Comparison of ENCODE assay signal across 9 cellular contexts in genomic region chr16:66315210-66315825, GRCh38. TPM values are rescaled to one million over a fixed set of nuclear protein-coding genes. Genes with fewer than 3 reads are reported as not detected.
DNase-seq lines count a peak whose midpoint lies in the region; ATAC-seq, FAIRE-seq and TF ChIP-seq lines count a peak whose summit lies in the region.
"Had no signal": no experiment of that assay in that cellular context is flagged by ENCODE, and none has a peak within 500 bp of the region (broad histone marks: within the 10 kb centered on the region; RNA-seq: fewer than 3 reads in every experiment).

No MANE protein-coding gene starts in this region.

- H3K9ac ChIP-seq in OCI-LY1 (ENCODE audit: low read length), result no peak overlapping the region
- H3K9ac ChIP-seq in fibroblast of lung (ENCODE audit: insufficient read depth, low read length), result no peak overlapping the region
- no peak overlapping the region for H3K9ac ChIP-seq in neural cell (ENCODE audit: low read length)

- no peak overlapping the region for H3K4me3 ChIP-seq in OCI-LY1 (ENCODE audit: low read depth, low read length, poor library complexity, severe bottlenecking)
- no peak overlapping the region for H3K4me3 ChIP-seq in fibroblast of lung (replicated peaks in 1 of 4; ENCODE audit: control extremely low read depth in 1 of 4, insufficient read depth in 1 of 4, low read depth in 3 of 4, low read length in 4 of 4)
- H3K4me3 ChIP-seq in neural cell (ENCODE audit: low read length), result no peak overlapping the region

- DNase-seq in DMS153 (lab: John Stamatoyannopoulos, UW), result peak; percentile 67
- DNase-seq in HTR-8/SVneo (ENCODE audit: insufficient read length, low spot score), result peak; percentile 89
- DNase-seq in activated T-cell treated with anti-CD3 and anti-CD28 coated beads for 48 hours (ENCODE audit: low read depth), result peak; percentile 11
- DNase-seq in fibroblast of lung (ENCODE audit: low read depth in 2 of 2), result peak; percentile 59 to 77
- DNase-seq in superior temporal gyrus (ENCODE audit: extremely low spot score), result peak; percentile 91

- TF ChIP-seq CTCF in OCI-LY1 (IDR thresholded peaks at IDR 0.05; ENCODE audit: low read length) (peak; percentile 93), fibroblast of lung (conservative IDR thresholded peaks at IDR 0.05 in 1 of 2, IDR thresholded peaks at IDR 0.05 in 1 of 2; ENCODE audit: low read depth in 1 of 2, low read length in 2 of 2) (peak; percentile 98 to 99), neural cell (IDR thresholded peaks at IDR 0.05; ENCODE audit: poor library complexity, severe bottlenecking) (peak; percentile 90)

- H3K36me3 ChIP-seq in OCI-LY1 (ENCODE audit: insufficient read depth, low read length) (no peaks in the 10 kb centered on the region), fibroblast of lung (ENCODE audit: control insufficient read depth, insufficient read depth, low read length) (no peaks in the 10 kb centered on the region), neural cell (ENCODE audit: insufficient read depth, low read length) (no peaks in the 10 kb centered on the region)

- H3K9me3 ChIP-seq in OCI-LY1 (ENCODE audit: low read length) (no peaks in the 10 kb centered on the region), fibroblast of lung (ENCODE audit: control insufficient read depth, insufficient read depth, low read depth, low read length) (no peaks in the 10 kb centered on the region), neural cell (ENCODE audit: low read length) (no peaks in the 10 kb centered on the region)

- H2AFZ ChIP-seq in OCI-LY1 (ENCODE audit: low read length), result no peak overlapping the region
- H2AFZ ChIP-seq in fibroblast of lung (ENCODE audit: low read length), result peak overlapping the region; percentile 60
- H2AFZ ChIP-seq in neural cell (ENCODE audit: low read depth, low read length), result no peak overlapping the region

- H4K20me1 ChIP-seq in OCI-LY1 (ENCODE audit: insufficient read depth, low read length), result no peaks in the 10 kb centered on the region
- H4K20me1 ChIP-seq in fibroblast of lung (ENCODE audit: control insufficient read depth, extremely low read depth, insufficient read depth, low read length), result no peaks in the 10 kb centered on the region
- H4K20me1 ChIP-seq in neural cell (ENCODE audit: insufficient read depth), result no peaks in the 10 kb centered on the region

- peak; percentile 88 for TF ChIP-seq RAD21 in neural cell (conservative IDR thresholded peaks at IDR 0.05)

- no peak for TF ChIP-seq EP300 in neural cell (conservative IDR thresholded peaks at IDR 0.05; ENCODE audit: poor library complexity, severe bottlenecking)

- H3K27ac ChIP-seq in OCI-LY1 (ENCODE audit: low read depth, low read length, poor library complexity, severe bottlenecking), result no peak overlapping the region
- no peak overlapping the region for H3K27ac ChIP-seq in fibroblast of lung (ENCODE audit: insufficient read depth, low read length)
- no peak overlapping the region for H3K27ac ChIP-seq in neural cell (ENCODE audit: low read length)
- H3K27ac ChIP-seq: epithelial cell of prostate had no signal

- H3K9me2 ChIP-seq in OCI-LY1 (ENCODE audit: low read depth, low read length), result no peaks in the 10 kb centered on the region
- no peaks in the 10 kb centered on the region for H3K9me2 ChIP-seq in neural cell (ENCODE audit: insufficient read depth, low read length)

- ATAC-seq in GM21447 (IDR thresholded peaks at IDR 0.05; ENCODE audit: unreplicated experiment), result peak; percentile 90

- H3K27me3 ChIP-seq in OCI-LY1 (ENCODE audit: insufficient read depth, low read length) (no peaks in the 10 kb centered on the region), fibroblast of lung (ENCODE audit: control insufficient read depth, insufficient read depth, low read length) (peaks cover 2% of the 10 kb centered on the region), neural cell (ENCODE audit: insufficient read depth, low read depth, low read length) (no peaks in the 10 kb centered on the region)

- no peak overlapping the region for H3K4me2 ChIP-seq in OCI-LY1 (ENCODE audit: low read length)
- H3K4me2 ChIP-seq in fibroblast of lung (ENCODE audit: extremely low read depth, insufficient read depth, low read length), result no peak overlapping the region
- H3K4me2 ChIP-seq in neural cell (ENCODE audit: low read length), result no peak overlapping the region

- FAIRE-seq in HTR-8/SVneo (lab: Jason Lieb, UNC), result no peak

- H3K4me1 ChIP-seq in OCI-LY1 (ENCODE audit: insufficient read depth, low read length, severe bottlenecking) (no peaks in the 10 kb centered on the region), fibroblast of lung (ENCODE audit: control insufficient read depth, extremely low read depth, insufficient read depth, low read length) (peaks cover 2% of the 10 kb centered on the region)

- no peaks in the 10 kb centered on the region for H3K79me2 ChIP-seq in OCI-LY1 (ENCODE audit: insufficient read depth, low read length)
- H3K79me2 ChIP-seq in fibroblast of lung (ENCODE audit: control insufficient read depth, insufficient read depth, low read length), result no peaks in the 10 kb centered on the region
- H3K79me2 ChIP-seq in neural cell (replicated peaks; ENCODE audit: insufficient read depth, low read length), result no peaks in the 10 kb centered on the region

- H3F3A ChIP-seq in OCI-LY1 (ENCODE audit: insufficient read depth, low read length) (no peaks in the 10 kb centered on the region), neural cell (ENCODE audit: insufficient read depth, low read length, poor library complexity, severe bottlenecking) (no peaks in the 10 kb centered on the region)

TF ChIP-seq in neural cell, 6 proteins besides CTCF, POLR2A, EP300 and RAD21:
- TF ChIP-seq SMC3 (conservative IDR thresholded peaks at IDR 0.05; ENCODE audit: poor library complexity) (peak; percentile 84), TAF1 (IDR thresholded peaks at IDR 0.05; ENCODE audit: low read depth) (no peak), POLR2AphosphoS5 (IDR thresholded peaks at IDR 0.05) (no peak), EZH2 (IDR thresholded peaks at IDR 0.05; ENCODE audit: borderline replicate concordance, insufficient read depth, low read length, poor library complexity, severe bottlenecking) (no peak), MXI1 (conservative IDR thresholded peaks at IDR 0.05; ENCODE audit: poor library complexity, severe bottlenecking) (no peak)
- TF ChIP-seq, protein P1, sequence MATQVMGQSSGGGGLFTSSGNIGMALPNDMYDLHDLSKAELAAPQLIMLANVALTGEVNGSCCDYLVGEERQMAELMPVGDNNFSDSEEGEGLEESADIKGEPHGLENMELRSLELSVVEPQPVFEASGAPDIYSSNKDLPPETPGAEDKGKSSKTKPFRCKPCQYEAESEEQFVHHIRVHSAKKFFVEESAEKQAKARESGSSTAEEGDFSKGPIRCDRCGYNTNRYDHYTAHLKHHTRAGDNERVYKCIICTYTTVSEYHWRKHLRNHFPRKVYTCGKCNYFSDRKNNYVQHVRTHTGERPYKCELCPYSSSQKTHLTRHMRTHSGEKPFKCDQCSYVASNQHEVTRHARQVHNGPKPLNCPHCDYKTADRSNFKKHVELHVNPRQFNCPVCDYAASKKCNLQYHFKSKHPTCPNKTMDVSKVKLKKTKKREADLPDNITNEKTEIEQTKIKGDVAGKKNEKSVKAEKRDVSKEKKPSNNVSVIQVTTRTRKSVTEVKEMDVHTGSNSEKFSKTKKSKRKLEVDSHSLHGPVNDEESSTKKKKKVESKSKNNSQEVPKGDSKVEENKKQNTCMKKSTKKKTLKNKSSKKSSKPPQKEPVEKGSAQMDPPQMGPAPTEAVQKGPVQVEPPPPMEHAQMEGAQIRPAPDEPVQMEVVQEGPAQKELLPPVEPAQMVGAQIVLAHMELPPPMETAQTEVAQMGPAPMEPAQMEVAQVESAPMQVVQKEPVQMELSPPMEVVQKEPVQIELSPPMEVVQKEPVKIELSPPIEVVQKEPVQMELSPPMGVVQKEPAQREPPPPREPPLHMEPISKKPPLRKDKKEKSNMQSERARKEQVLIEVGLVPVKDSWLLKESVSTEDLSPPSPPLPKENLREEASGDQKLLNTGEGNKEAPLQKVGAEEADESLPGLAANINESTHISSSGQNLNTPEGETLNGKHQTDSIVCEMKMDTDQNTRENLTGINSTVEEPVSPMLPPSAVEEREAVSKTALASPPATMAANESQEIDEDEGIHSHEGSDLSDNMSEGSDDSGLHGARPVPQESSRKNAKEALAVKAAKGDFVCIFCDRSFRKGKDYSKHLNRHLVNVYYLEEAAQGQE (IDR thresholded peaks at IDR 0.05; ENCODE audit: borderline replicate concordance), result no peak

RNA-seq across cellular contexts. Expression of gene CDH5, which starts 51.2 kb away (rescaled TPM):
- total RNA-seq in fibroblast of lung, result under 0.01 TPM in 1 of 2 replicates, not detected in the other
- polyA plus RNA-seq in fibroblast of lung, result 0.02 and 0.07 TPM in 2 replicates
- polyA plus RNA-seq in fibroblast of lung (2012), result not detected in 2 replicates
- 0.20 TPM in 1 of 2 replicates, not detected in the other for polyA minus RNA-seq in fibroblast of lung (ENCODE audit: low replicate concordance)
- not detected in 2 replicates for polyA plus RNA-seq in neural cell
- not detected in 2 replicates for polyA minus RNA-seq in neural cell

Comparison
In these comparisons a context has a peak if more than half of its experiments do, and no peak if none do; other contexts are left out.
1. DNase-seq: peak in every context shown above with its lines; median percentile 91 in superior temporal gyrus; 89 in HTR-8/SVneo; 68 in fibroblast of lung; 67 in DMS153; 11 in activated T-cell treated with anti-CD3 and anti-CD28 coated beads for 48 hours.